ENCODE assay signal across 31 cellular contexts in the genomic region with DNA sequence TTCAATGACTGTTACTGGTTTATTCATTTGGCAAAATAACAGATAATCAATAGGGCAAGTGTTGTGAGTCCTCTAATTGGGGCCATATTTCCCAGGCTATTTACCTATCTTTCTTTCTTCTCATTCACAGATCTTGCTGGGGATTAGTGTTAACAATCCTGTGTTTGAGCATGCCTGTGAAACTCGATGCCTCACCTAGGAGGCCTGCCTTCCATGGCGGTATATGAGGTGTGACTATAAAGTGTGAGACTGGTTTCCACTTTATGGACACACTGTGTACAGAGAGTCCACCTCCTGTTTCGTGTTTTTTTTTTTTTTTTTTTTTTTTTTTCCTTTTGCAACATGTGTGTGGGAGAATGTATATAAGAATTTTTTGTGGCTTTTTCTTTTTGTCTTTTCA.
DNase-seq lines count a peak whose midpoint lies in the region; ATAC-seq lines count a peak whose summit lies in the region.
"Had no signal": no experiment of that assay in that cellular context is flagged by ENCODE, and none has a peak within 500 bp of the region (broad histone marks: within the 10 kb centered on the region; RNA-seq: fewer than 3 reads in every experiment).

No MANE protein-coding gene starts in this region.

- no CpG with 5 or more reads among the region's 3 CpGs for WGBS in iPS DF 6.9 (ENCODE audit: insufficient coverage, insufficient read length)

- no peaks in the 10 kb centered on the region for H3K36me3 ChIP-seq in iPS DF 6.9 (ENCODE audit: control insufficient read depth, insufficient read depth, low read length)
- H3K36me3 ChIP-seq: brain microvascular endothelial cell, gastroesophageal sphincter, left lung, SJSA1, spleen, thoracic aorta had no signal

- no peak overlapping the region for H3K4me3 ChIP-seq in iPS DF 6.9 (ENCODE audit: low read length)
- H3K4me3 ChIP-seq: A549, dorsolateral prefrontal cortex, gastroesophageal sphincter, left lung, SJSA1, spleen, thoracic aorta had no signal

- H3K27ac ChIP-seq in iPS DF 6.9 (ENCODE audit: low read length): no peak overlapping the region
- H3K27ac ChIP-seq: A549, brain microvascular endothelial cell, dorsolateral prefrontal cortex, gastroesophageal sphincter, left lung, parathyroid adenoma, SJSA1, spleen, thoracic aorta, VCaP had no signal

- ATAC-seq in HG03175 (IDR thresholded peaks at IDR 0.05; ENCODE audit: unreplicated experiment): no peak
- ATAC-seq: A549; gastroesophageal sphincter; left lung; right cardiac atrium; stimulated activated naive CD8-positive, alpha-beta T cell treated with anti-CD3 and anti-CD28 coated beads, Interleukin-15, amount 100 ng/mL, for 72 hours had no signal

- H3K4me1 ChIP-seq in iPS DF 6.9 (ENCODE audit: control insufficient read depth, insufficient read depth, low read length): no peaks in the 10 kb centered on the region
- H3K4me1 ChIP-seq: left lung, parathyroid adenoma, SJSA1, spleen had no signal

- peak; percentile 26 for DNase-seq in NCI-H82 (lab: John Stamatoyannopoulos, UW)
- no peak for DNase-seq in NCI-H82 treated with DMSO at 0.1 percent for 48 hours (lab: John Stamatoyannopoulos, UW; ENCODE audit: unreplicated experiment)
- DNase-seq in NCI-H69 (lab: John Stamatoyannopoulos, UW): peak; percentile 62
- peak; percentile 16 for DNase-seq in iPS DF 6.9 (ENCODE audit: low read depth, low spot score)
- DNase-seq in stimulated activated CD4-positive, alpha-beta T cell treated with anti-CD3 and anti-CD28 coated beads, Interleukin-4, amount 100 ng/mL, for 24 hours: no peak
- DNase-seq in T-helper 9 cell: no peak
- no peak for DNase-seq in effector CD4-positive, alpha-beta T cell
- DNase-seq: activated CD4-positive, alpha-beta T cell treated with anti-CD3 and anti-CD28 coated beads, Interleukin-2, amount 10 ng/mL, durations not matched to agents 24 days and 14 days; amygdala; brain microvascular endothelial cell; CD4-positive, CD25-positive, alpha-beta regulatory T cell; dorsolateral prefrontal cortex; EL; hippocampal formation; Karpas-422; left lung; NCI-H1417 treated with DMSO at 0.1 percent for 48 hours; NCI-H2081 treated with DMSO at 0.1 percent for 48 hours; right cardiac atrium; RPMI8226; spleen; stimulated activated CD4-positive, alpha-beta T cell treated with anti-CD3 and anti-CD28 coated beads, Interleukin-2, amount 100 ng/mL, for 24 hours; stimulated activated naive CD8-positive, alpha-beta T cell treated with anti-CD3 and anti-CD28 coated beads, Interleukin-15, amount 100 ng/mL, for 72 hours; T1000 had no signal

- no peaks in the 10 kb centered on the region for H3K27me3 ChIP-seq in iPS DF 6.9 (ENCODE audit: control insufficient read depth, insufficient read depth, low read length)
- H3K27me3 ChIP-seq: brain microvascular endothelial cell, dorsolateral prefrontal cortex, gastroesophageal sphincter, left lung, SJSA1, spleen had no signal

- H3K9me3 ChIP-seq in iPS DF 6.9 (ENCODE audit: control insufficient read depth, insufficient read depth, low read length): no peaks in the 10 kb centered on the region
- H3K9me3 ChIP-seq: A549, gastroesophageal sphincter, SJSA1, thoracic aorta had no signal

Comparison
In these comparisons a context has a peak if more than half of its experiments do, and no peak if none do; other contexts are left out.
1. DNase-seq: peak in NCI-H82 (single experiment), NCI-H69 (single experiment) and iPS DF 6.9 (single experiment); none in NCI-H82 treated with DMSO at 0.1 percent for 48 hours (single experiment), stimulated activated CD4-positive, alpha-beta T cell treated with anti-CD3 and anti-CD28 coated beads, Interleukin-4, amount 100 ng/mL, for 24 hours (single experiment), T-helper 9 cell (single experiment) and effector CD4-positive, alpha-beta T cell (single experiment).